ENCODE assay signal across 23 cellular contexts in the genomic region with DNA sequence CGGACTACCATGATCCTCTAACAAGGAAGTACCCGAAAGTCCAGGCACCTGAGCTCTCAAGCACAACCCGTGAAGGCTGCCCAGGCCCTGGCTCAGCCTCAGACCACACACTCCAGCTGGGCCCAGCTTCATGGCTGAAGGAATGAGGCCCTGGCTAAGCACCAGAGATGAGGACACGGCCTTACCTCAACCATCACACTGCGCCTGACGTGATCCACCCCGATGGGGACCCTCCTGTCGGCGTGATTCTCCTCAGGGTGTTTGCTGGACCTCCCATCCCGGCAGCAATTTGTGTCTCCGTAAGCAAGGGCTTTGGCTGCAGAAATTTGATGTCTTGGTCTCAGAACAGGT. TPM values are rescaled to one million over a fixed set of nuclear protein-coding genes. Genes with fewer than 3 reads are reported as not detected.
"Had no signal": no experiment of that assay in that cellular context is flagged by ENCODE, and none has a peak within 500 bp of the region (broad histone marks: within the 10 kb centered on the region; RNA-seq: fewer than 3 reads in every experiment).

No MANE protein-coding gene starts in this region.

- H3K27me3 ChIP-seq: pancreas, right lobe of liver had no signal

- H3K4me3 ChIP-seq: esophagus muscularis mucosa, lower lobe of right lung, pancreas, right lobe of liver, skin epidermis, tibial artery had no signal

- FAIRE-seq: frontal cortex, islet of Langerhans, pancreas had no signal

- H3K4me1 ChIP-seq: lower lobe of right lung, pancreas, right lobe of liver, tibial artery had no signal

- H3K27ac ChIP-seq: esophagus muscularis mucosa, lower lobe of right lung, pancreas, right lobe of liver, skin epidermis, tibial artery had no signal

- H3K9me3 ChIP-seq: esophagus muscularis mucosa, lower lobe of right lung, pancreas, right lobe of liver, tibial artery had no signal

- DNase-seq: activated B cell treated with CpG ODN at 0.5 μM for 24 hours; activated CD4-positive, alpha-beta T cell treated with anti-CD3 and anti-CD28 coated beads for 36 hours; activated CD4-positive, alpha-beta T cell treated with anti-CD3 and anti-CD28 coated beads, Interleukin-2, amount 50 U/mL, for 4 hours; activated effector memory CD4-positive, alpha-beta T cell treated with anti-CD3 and anti-CD28 coated beads, Interleukin-2, amount 50 U/mL, for 16 hours; activated naive CD4-positive, alpha-beta T cell treated with anti-CD3 and anti-CD28 coated beads, Interleukin-2, amount 50 U/mL, for 16 hours; activated naive CD8-positive, alpha-beta T cell treated with anti-CD3 and anti-CD28 coated beads, Interleukin-2, amount 50 U/mL, for 24 hours; effector memory CD8-positive, alpha-beta T cell; left colon; lower lobe of right lung; naive thymus-derived CD4-positive, alpha-beta T cell; pancreas; right lobe of liver; stimulated activated CD4-positive, alpha-beta T cell treated with anti-CD3 and anti-CD28 coated beads, Interleukin-2, amount 100 ng/mL, for 24 hours; stimulated activated naive CD8-positive, alpha-beta T cell treated with anti-CD3 and anti-CD28 coated beads, Interleukin-15, amount 100 ng/mL, for 72 hours; SW 1271; T-helper 17 cell; tibial artery had no signal

- H3K36me3 ChIP-seq: lower lobe of right lung, pancreas, right lobe of liver, tibial artery had no signal

- ATAC-seq: activated CD4-positive, alpha-beta T cell treated with anti-CD3 and anti-CD28 coated beads for 36 hours; activated naive CD8-positive, alpha-beta T cell treated with anti-CD3 and anti-CD28 coated beads, Interleukin-2, amount 50 U/mL, for 24 hours; effector memory CD8-positive, alpha-beta T cell; left colon; lower lobe of right lung; naive thymus-derived CD4-positive, alpha-beta T cell; pancreas; right lobe of liver; stimulated activated effector memory CD8-positive, alpha-beta T cell treated with anti-CD3 and anti-CD28 coated beads, Interleukin-12 subunit alpha, Interleukin-12 subunit beta, amount 100 ng/mL, for 72 hours; stimulated activated naive CD8-positive, alpha-beta T cell treated with anti-CD3 and anti-CD28 coated beads, Interleukin-15, amount 100 ng/mL, for 72 hours; T-helper 17 cell had no signal

RNA-seq across cellular contexts. Expression of a gene that starts 56.5 kb away (rescaled TPM):
- total RNA-seq: activated CD4-positive, alpha-beta T cell treated with anti-CD3 and anti-CD28 coated beads for 36 hours; activated CD8-positive, alpha-beta memory T cell treated with anti-CD3 and anti-CD28 coated beads for 36 hours had no signal
- polyA plus RNA-seq: naive thymus-derived CD4-positive, alpha-beta T cell had no signal
